ENCODE assay signal across 1 cellular context in the genomic region with DNA sequence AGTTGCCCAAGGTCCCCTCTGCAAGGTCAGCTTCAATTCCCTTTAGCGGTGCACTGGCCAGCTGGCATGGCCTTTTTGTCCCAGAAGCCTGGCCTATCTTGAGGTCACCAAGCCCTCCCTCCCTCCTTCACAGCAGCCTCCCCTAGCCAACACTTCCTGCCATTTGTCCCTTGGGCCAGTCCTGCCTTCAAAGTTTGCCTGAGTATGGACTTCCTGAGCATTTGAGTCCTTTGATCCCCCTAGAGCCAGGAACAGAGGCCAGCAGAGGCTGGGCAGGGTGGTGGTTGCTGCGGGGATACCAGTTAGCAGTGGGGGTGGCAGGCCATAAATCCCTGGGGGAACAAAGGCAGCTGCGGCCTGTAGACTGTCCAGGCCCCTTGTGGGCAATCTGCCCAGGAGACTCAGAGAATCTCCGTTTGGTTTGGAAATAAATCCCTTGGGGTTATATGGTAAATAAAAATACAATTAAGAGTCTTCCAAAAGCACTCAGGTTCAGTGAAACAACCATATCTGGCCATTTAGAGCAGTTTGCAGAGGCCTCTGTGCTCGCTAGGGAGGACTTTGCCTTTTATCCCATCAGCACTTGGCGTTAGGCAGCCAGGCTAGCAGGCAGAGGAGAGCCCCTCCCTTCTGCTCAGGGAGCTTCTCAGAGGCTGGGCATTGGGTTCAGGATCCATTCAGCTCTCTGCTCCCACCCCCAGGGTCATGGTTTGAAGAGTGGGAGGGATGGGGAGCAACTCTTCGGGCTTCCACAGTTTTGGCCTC.
TF ChIP-seq lines count a peak whose summit lies in the region.

No MANE protein-coding gene starts in this region.

TF ChIP-seq in SK-N-SH, 30 proteins besides CTCF, POLR2A, EP300 and RAD21 (continued from another document):
- no peak for TF ChIP-seq SMC3 (IDR thresholded peaks at IDR 0.05; ENCODE audit: low read depth, low read length)
- TF ChIP-seq RFX5 (IDR thresholded peaks at IDR 0.05; ENCODE audit: low read length), result no peak
- TF ChIP-seq EZH2phosphoT487 (IDR thresholded peaks at IDR 0.05; ENCODE audit: borderline replicate concordance, low read depth), result no peak
- no peak for TF ChIP-seq YY1 (IDR thresholded peaks at IDR 0.05; ENCODE audit: low read depth)
- no peak for TF ChIP-seq FOSL2 (IDR thresholded peaks at IDR 0.05; ENCODE audit: borderline replicate concordance, low read depth)
- TF ChIP-seq FOXJ3 (CRISPR knock-in tag; IDR thresholded peaks at IDR 0.05), result no peak
- TF ChIP-seq TCF12 (IDR thresholded peaks at IDR 0.05), result no peak
- TF ChIP-seq POLR2AphosphoS5 (IDR thresholded peaks at IDR 0.05; ENCODE audit: low read depth, low read length), result no peak
- TF ChIP-seq, protein P1, sequence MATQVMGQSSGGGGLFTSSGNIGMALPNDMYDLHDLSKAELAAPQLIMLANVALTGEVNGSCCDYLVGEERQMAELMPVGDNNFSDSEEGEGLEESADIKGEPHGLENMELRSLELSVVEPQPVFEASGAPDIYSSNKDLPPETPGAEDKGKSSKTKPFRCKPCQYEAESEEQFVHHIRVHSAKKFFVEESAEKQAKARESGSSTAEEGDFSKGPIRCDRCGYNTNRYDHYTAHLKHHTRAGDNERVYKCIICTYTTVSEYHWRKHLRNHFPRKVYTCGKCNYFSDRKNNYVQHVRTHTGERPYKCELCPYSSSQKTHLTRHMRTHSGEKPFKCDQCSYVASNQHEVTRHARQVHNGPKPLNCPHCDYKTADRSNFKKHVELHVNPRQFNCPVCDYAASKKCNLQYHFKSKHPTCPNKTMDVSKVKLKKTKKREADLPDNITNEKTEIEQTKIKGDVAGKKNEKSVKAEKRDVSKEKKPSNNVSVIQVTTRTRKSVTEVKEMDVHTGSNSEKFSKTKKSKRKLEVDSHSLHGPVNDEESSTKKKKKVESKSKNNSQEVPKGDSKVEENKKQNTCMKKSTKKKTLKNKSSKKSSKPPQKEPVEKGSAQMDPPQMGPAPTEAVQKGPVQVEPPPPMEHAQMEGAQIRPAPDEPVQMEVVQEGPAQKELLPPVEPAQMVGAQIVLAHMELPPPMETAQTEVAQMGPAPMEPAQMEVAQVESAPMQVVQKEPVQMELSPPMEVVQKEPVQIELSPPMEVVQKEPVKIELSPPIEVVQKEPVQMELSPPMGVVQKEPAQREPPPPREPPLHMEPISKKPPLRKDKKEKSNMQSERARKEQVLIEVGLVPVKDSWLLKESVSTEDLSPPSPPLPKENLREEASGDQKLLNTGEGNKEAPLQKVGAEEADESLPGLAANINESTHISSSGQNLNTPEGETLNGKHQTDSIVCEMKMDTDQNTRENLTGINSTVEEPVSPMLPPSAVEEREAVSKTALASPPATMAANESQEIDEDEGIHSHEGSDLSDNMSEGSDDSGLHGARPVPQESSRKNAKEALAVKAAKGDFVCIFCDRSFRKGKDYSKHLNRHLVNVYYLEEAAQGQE (IDR thresholded peaks at IDR 0.05; ENCODE audit: low read depth, low read length), result no peak
- TF ChIP-seq, protein P2, sequence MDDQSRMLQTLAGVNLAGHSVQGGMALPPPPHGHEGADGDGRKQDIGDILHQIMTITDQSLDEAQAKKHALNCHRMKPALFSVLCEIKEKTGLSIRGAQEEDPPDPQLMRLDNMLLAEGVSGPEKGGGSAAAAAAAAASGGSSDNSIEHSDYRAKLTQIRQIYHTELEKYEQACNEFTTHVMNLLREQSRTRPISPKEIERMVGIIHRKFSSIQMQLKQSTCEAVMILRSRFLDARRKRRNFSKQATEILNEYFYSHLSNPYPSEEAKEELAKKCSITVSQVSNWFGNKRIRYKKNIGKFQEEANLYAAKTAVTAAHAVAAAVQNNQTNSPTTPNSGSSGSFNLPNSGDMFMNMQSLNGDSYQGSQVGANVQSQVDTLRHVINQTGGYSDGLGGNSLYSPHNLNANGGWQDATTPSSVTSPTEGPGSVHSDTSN (IDR thresholded peaks at IDR 0.05), result no peak
